Comparison of ENCODE assay signal across 1 cellular context in genomic region chr1:211675230-211676105, GRCh38.
TF ChIP-seq lines count a peak whose summit lies in the region.

TSS of gene NEK2 (minus strand) at chr1:211675621. CDS start at chr1:211675479, 142 bp downstream.

TF ChIP-seq in HEK293, 187 proteins besides CTCF, POLR2A, EP300 and RAD21 (continued from another document):
- TF ChIP-seq ZNF280D (tag by site-specific recombination; IDR thresholded peaks at IDR 0.05) (peak; percentile 7; the same call in 1 of the 2 replicates), ZBTB7A (tag by site-specific recombination; IDR thresholded peaks at IDR 0.05; ENCODE audit: low read depth) (no peak), SETDB1 (IDR thresholded peaks at IDR 0.05; ENCODE audit: insufficient read length, low read length) (no peak), ZNF292 (tag by site-specific recombination; IDR thresholded peaks at IDR 0.05; ENCODE audit: borderline replicate concordance, low read depth) (no peak), ZNF423 (tag by site-specific recombination; IDR thresholded peaks at IDR 0.05) (0 out of 2 replicates have a peak, but pooled peaks have one; percentile 21), BCL6B (tag by site-specific recombination; IDR thresholded peaks at IDR 0.05) (no peak), ZNF169 (tag by site-specific recombination; IDR thresholded peaks at IDR 0.05) (no peak), GLI4 (tag by site-specific recombination; IDR thresholded peaks at IDR 0.05) (peak; percentile 80; the same call in 1 of the 2 replicates), ZNF600 (tag by site-specific recombination; IDR thresholded peaks at IDR 0.05) (peak; percentile 66; the same call in 1 of the 2 replicates), PRDM1 (tag by site-specific recombination; IDR thresholded peaks at IDR 0.05) (peak; percentile 54; the same call in 1 of the 2 replicates), ZBTB8A (tag by site-specific recombination; IDR thresholded peaks at IDR 0.05) (peak; percentile 82), ZBTB20 (tag by site-specific recombination; IDR thresholded peaks at IDR 0.05) (peak; percentile 100), ZSCAN30 (tag by site-specific recombination; IDR thresholded peaks at IDR 0.05) (no peak), ZNF354C (tag by site-specific recombination; IDR thresholded peaks at IDR 0.05; ENCODE audit: borderline replicate concordance, low read depth) (no peak), ZIC2 (tag by site-specific recombination; IDR thresholded peaks at IDR 0.05) (peak; percentile 42; the same call in 1 of the 2 replicates), ZNF701 (tag by site-specific recombination; IDR thresholded peaks at IDR 0.05) (no peak), ZNF23 (tag by site-specific recombination; IDR thresholded peaks at IDR 0.05; ENCODE audit: borderline replicate concordance) (no peak), ZNF248 (tag by site-specific recombination; IDR thresholded peaks at IDR 0.05) (no peak), ZNF747 (tag by site-specific recombination; IDR thresholded peaks at IDR 0.05) (no peak), ZNF133 (tag by site-specific recombination; IDR thresholded peaks at IDR 0.05) (no peak), ZBTB11 (tag by site-specific recombination; conservative IDR thresholded peaks at IDR 0.05; ENCODE audit: low read depth) (no peak; the same call in 1 of the 2 replicates), ZNF416 (tag by site-specific recombination; IDR thresholded peaks at IDR 0.05) (no peak), HOXC10 (CRISPR knock-in tag; IDR thresholded peaks at IDR 0.05) (no peak), ZNF521 (tag by site-specific recombination; IDR thresholded peaks at IDR 0.05) (no peak), ZNF223 (tag by site-specific recombination; IDR thresholded peaks at IDR 0.05) (no peak), ZNF518A (tag by site-specific recombination; conservative IDR thresholded peaks at IDR 0.05; ENCODE audit: low read depth) (0 out of 2 replicates have a peak, but pooled peaks have one; percentile 26), MZF1 (tag by site-specific recombination; IDR thresholded peaks at IDR 0.05; ENCODE audit: borderline replicate concordance) (no peak), ZNF341 (tag by site-specific recombination; IDR thresholded peaks at IDR 0.05; ENCODE audit: low read depth) (peak; percentile 78), ZBTB10 (tag by site-specific recombination; IDR thresholded peaks at IDR 0.05) (peak; percentile 28; the same call in 1 of the 2 replicates)
